In genomic region chr7:139054101-139054500, GRCh38 we compare ENCODE assay signal across 1 cellular context.
TF ChIP-seq lines count a peak whose summit lies in the region.

No MANE protein-coding gene starts in this region.

TF ChIP-seq in SK-N-SH treated with all-trans-retinoic acid at 6 μM for 48 hours, 23 proteins besides CTCF, POLR2A, EP300 and RAD21:
- TF ChIP-seq ZNF565 (CRISPR knock-in tag; conservative IDR thresholded peaks at IDR 0.05; ENCODE audit: low read depth) = no peak
- no peak for TF ChIP-seq ZNF70 (CRISPR knock-in tag; IDR thresholded peaks at IDR 0.05)
- no peak for TF ChIP-seq POU6F1 (CRISPR knock-in tag; IDR thresholded peaks at IDR 0.05; ENCODE audit: borderline replicate concordance, low read depth)
- TF ChIP-seq, protein P1, sequence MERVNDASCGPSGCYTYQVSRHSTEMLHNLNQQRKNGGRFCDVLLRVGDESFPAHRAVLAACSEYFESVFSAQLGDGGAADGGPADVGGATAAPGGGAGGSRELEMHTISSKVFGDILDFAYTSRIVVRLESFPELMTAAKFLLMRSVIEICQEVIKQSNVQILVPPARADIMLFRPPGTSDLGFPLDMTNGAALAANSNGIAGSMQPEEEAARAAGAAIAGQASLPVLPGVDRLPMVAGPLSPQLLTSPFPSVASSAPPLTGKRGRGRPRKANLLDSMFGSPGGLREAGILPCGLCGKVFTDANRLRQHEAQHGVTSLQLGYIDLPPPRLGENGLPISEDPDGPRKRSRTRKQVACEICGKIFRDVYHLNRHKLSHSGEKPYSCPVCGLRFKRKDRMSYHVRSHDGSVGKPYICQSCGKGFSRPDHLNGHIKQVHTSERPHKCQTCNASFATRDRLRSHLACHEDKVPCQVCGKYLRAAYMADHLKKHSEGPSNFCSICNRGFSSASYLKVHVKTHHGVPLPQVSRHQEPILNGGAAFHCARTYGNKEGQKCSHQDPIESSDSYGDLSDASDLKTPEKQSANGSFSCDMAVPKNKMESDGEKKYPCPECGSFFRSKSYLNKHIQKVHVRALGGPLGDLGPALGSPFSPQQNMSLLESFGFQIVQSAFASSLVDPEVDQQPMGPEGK (CRISPR knock-in tag; IDR thresholded peaks at IDR 0.05; ENCODE audit: borderline replicate concordance) = no peak
- no peak for TF ChIP-seq RARB (CRISPR knock-in tag; IDR thresholded peaks at IDR 0.05)
- no peak for TF ChIP-seq ZNF8 (CRISPR knock-in tag; IDR thresholded peaks at IDR 0.05)
- TF ChIP-seq SNAI2 (CRISPR knock-in tag; IDR thresholded peaks at IDR 0.05) = no peak
- TF ChIP-seq TSHZ2 (CRISPR knock-in tag; IDR thresholded peaks at IDR 0.05) = no peak
- no peak for TF ChIP-seq ZFP30 (CRISPR knock-in tag; IDR thresholded peaks at IDR 0.05)
- TF ChIP-seq BACH2 (CRISPR knock-in tag; IDR thresholded peaks at IDR 0.05; ENCODE audit: borderline replicate concordance) = no peak
- TF ChIP-seq CSDC2 (CRISPR knock-in tag; IDR thresholded peaks at IDR 0.05) = no peak
